ENCODE assay signal across 19 cellular contexts in genomic region chr6:155194399-155194798, GRCh38.
DNase-seq lines count a peak whose midpoint lies in the region; ATAC-seq and TF ChIP-seq lines count a peak whose summit lies in the region.
"Had no signal": no experiment of that assay in that cellular context is flagged by ENCODE, and none has a peak within 500 bp of the region (broad histone marks: within the 10 kb centered on the region; RNA-seq: fewer than 3 reads in every experiment).

No MANE protein-coding gene starts in this region.

- H3K9me3 Mint-ChIP-seq in endothelial cell (ENCODE audit: unreplicated experiment) (no peaks in the 10 kb centered on the region), progenitor cell of endocrine pancreas (ENCODE audit: low read depth) (no peaks in the 10 kb centered on the region), H9 (no peaks in the 10 kb centered on the region; a peak in 1 of 5 replicates)

- H3K18ac ChIP-seq in IMR-90 (ENCODE audit: low read depth, low read length) (no peak overlapping the region), H9 (ENCODE audit: insufficient read length, low read depth, low read length) (no peak overlapping the region)

- H3K27me3 ChIP-seq in IMR-90 (ENCODE audit: control insufficient read depth, insufficient read depth, low read length) (no peaks in the 10 kb centered on the region), H9 (ENCODE audit: insufficient read depth, low read length) (no peaks in the 10 kb centered on the region)
- H3K27me3 ChIP-seq: BE2C had no signal

- H2BK20ac ChIP-seq in IMR-90 (ENCODE audit: low read depth, low read length), result no peak overlapping the region
- H2BK20ac ChIP-seq in H9 (ENCODE audit: low read depth, low read length, poor library complexity, severe bottlenecking), result no peak overlapping the region

- H4K5ac ChIP-seq in IMR-90 (ENCODE audit: low read depth, low read length), result no peak overlapping the region
- H4K5ac ChIP-seq in H9 (ENCODE audit: insufficient read length, low read depth, low read length), result no peak overlapping the region

- CTCF ChIA-PET in IMR-90 (lab: Yijun Ruan, JAX), result no interaction called here

- H3K9ac ChIP-seq in IMR-90 (ENCODE audit: low read depth, low read length), result no peak overlapping the region
- H3K9ac ChIP-seq in H9 (ENCODE audit: extremely low read depth, insufficient read length, low read length), result no peak overlapping the region

- H3K79me1 ChIP-seq in IMR-90 (ENCODE audit: low read depth in 1 of 2, low read length in 2 of 2) (no peaks in the 10 kb centered on the region; a peak in 1 of 4 replicates), H9 (ENCODE audit: insufficient read depth, low read depth, low read length, poor library complexity, severe bottlenecking) (no peaks in the 10 kb centered on the region)

- no peak overlapping the region for H3K23ac ChIP-seq in IMR-90 (ENCODE audit: low read depth, low read length)
- H3K23ac ChIP-seq in H9 (ENCODE audit: insufficient read length, low read depth, low read length), result no peak overlapping the region

- H3K4me2 ChIP-seq in IMR-90 (ENCODE audit: low read depth, low read length) (no peak overlapping the region), H9 (ENCODE audit: insufficient read depth, insufficient read length, low read length) (no peak overlapping the region)

- H3K9me3 ChIP-seq in IMR-90 (ENCODE audit: control insufficient read depth, insufficient read depth, low read length) (no peaks in the 10 kb centered on the region), H9 (ENCODE audit: control insufficient read depth, low read depth, low read length) (no peaks in the 10 kb centered on the region)
- H3K9me3 ChIP-seq: BE2C, HAP-1 had no signal

- no TSS peak for BruUV-seq in IMR-90 (replicated peaks; lab: Mats Ljungman, UMichigan)

- peak overlapping the region; percentile 64; the same call in 1 of the 2 replicates for H2AK5ac ChIP-seq in IMR-90 (ENCODE audit: low read depth, low read length)
- H2AK5ac ChIP-seq in H9 (ENCODE audit: insufficient read length, low read length), result no peak overlapping the region

- peaks cover 7% of the 10 kb centered on the region; the same call in 1 of the 2 replicates for H3K9me1 ChIP-seq in IMR-90 (ENCODE audit: insufficient read depth, low read length)

- H3K23me2 ChIP-seq in H9 (ENCODE audit: insufficient read length, low read depth, low read length, poor library complexity, severe bottlenecking), result no peaks in the 10 kb centered on the region

- no peak overlapping the region for H2BK5ac ChIP-seq in IMR-90 (ENCODE audit: low read depth, low read length, poor library complexity, severe bottlenecking)
- H2BK5ac ChIP-seq in H9 (ENCODE audit: insufficient read length, low read length), result no peak overlapping the region

- H4K91ac ChIP-seq in IMR-90 (ENCODE audit: insufficient read depth, low read depth, low read length), result peak overlapping the region; percentile 13; the same call in 1 of the 2 replicates
- no peak overlapping the region for H4K91ac ChIP-seq in H9 (ENCODE audit: insufficient read length, low read depth, low read length)

- no peak for ATAC-seq in IMR-90 (ENCODE audit: low read depth)
- no peak for ATAC-seq in HG02885 (IDR thresholded peaks at IDR 0.05; ENCODE audit: poor library complexity, unreplicated experiment)
- no peak for ATAC-seq in GM18505 (IDR thresholded peaks at IDR 0.05; ENCODE audit: unreplicated experiment)
- no peak for ATAC-seq in HG02678 (IDR thresholded peaks at IDR 0.05; ENCODE audit: unreplicated experiment)

- H3K14ac ChIP-seq in IMR-90 (replicated peaks; ENCODE audit: low read depth, low read length) (no peak overlapping the region), H9 (ENCODE audit: insufficient read depth, low read length) (no peak overlapping the region)

- H3K56ac ChIP-seq in IMR-90 (ENCODE audit: extremely low read depth, insufficient read depth, low read length) (no peak overlapping the region), H9 (ENCODE audit: insufficient read length, low read depth, low read length) (no peak overlapping the region)

- TF ChIP-seq POLR2A in IMR-90 (IDR thresholded peaks at IDR 0.05; ENCODE audit: low read depth, low read length) (no peak), GM18505 (IDR thresholded peaks at IDR 0.05; ENCODE audit: borderline replicate concordance, extremely low read depth, insufficient read depth, insufficient read length) (no peak)

- DNase-seq in EH (ENCODE audit: low read depth) (peak; percentile 18), IMR-90 (no peak), endothelial cell (ENCODE audit: low spot score) (no peak), progenitor cell of endocrine pancreas (ENCODE audit: low spot score, unreplicated experiment) (no peak), H9 (no peak)
- DNase-seq: BE2C, DMS79, Karpas-422, NCI-H1694, NCI-H2081 treated with DMSO at 0.1 percent for 48 hours, NCI-H2171 treated with DMSO at 0.1 percent for 48 hours, NCI-H526, OCI-M1, RPMI8226, SHP77 had no signal

- H3K4me3 Mint-ChIP-seq in endothelial cell (ENCODE audit: unreplicated experiment) (no peak overlapping the region), progenitor cell of endocrine pancreas (ENCODE audit: low read depth) (no peak overlapping the region), H9 (no peak overlapping the region)

- TF ChIP-seq CTCF in IMR-90 (conservative IDR thresholded peaks at IDR 0.05; ENCODE audit: low read depth, low read length) (no peak), endothelial cell (IDR thresholded peaks at IDR 0.05; ENCODE audit: unreplicated experiment) (no peak), progenitor cell of endocrine pancreas (IDR thresholded peaks at IDR 0.05; ENCODE audit: unreplicated experiment) (no peak), H9 (conservative IDR thresholded peaks at IDR 0.05) (no peak)

- H2BK15ac ChIP-seq in IMR-90 (ENCODE audit: low read depth, low read length), result no peak overlapping the region
- H2BK15ac ChIP-seq in H9 (ENCODE audit: low read depth, low read length), result no peak overlapping the region

- peak overlapping the region; percentile 21 for H2AK9ac ChIP-seq in IMR-90 (replicated peaks; ENCODE audit: low read depth, low read length, poor library complexity)

- WGBS in IMR-90 (ENCODE audit: extremely low coverage in 2 of 2, insufficient read length in 1 of 2), 2 experiments, result no CpG with 5 or more reads among the region's 2 CpGs
- no CpG with 5 or more reads among the region's 2 CpGs for WGBS in H9 (ENCODE audit: extremely low coverage, insufficient read length, low lambda C conversion rate)

- no peaks in the 10 kb centered on the region for H4K20me1 ChIP-seq in IMR-90 (ENCODE audit: insufficient read depth, low read length)
- no peaks in the 10 kb centered on the region for H4K20me1 ChIP-seq in H9 (ENCODE audit: control insufficient read depth, insufficient read depth, insufficient read length)

- H3K4me1 ChIP-seq in IMR-90 (ENCODE audit: control insufficient read depth, insufficient read depth, low read length) (peaks cover 4% of the 10 kb centered on the region), H9 (ENCODE audit: insufficient read depth, low read length) (no peaks in the 10 kb centered on the region)
- H3K4me1 ChIP-seq: BE2C had no signal

- H3K27me3 Mint-ChIP-seq in endothelial cell (ENCODE audit: unreplicated experiment) (peaks cover 3% of the 10 kb centered on the region), progenitor cell of endocrine pancreas (peaks cover 3% of the 10 kb centered on the region), H9 (ENCODE audit: low read depth) (no peaks in the 10 kb centered on the region)

- intact Hi-C loops in IMR-90 (cut with micrococcal nuclease), result no loop called here

- H2AFZ ChIP-seq in IMR-90 (replicated peaks; ENCODE audit: low read length, poor library complexity), result no peak overlapping the region
- no peak overlapping the region for H2AFZ ChIP-seq in H9 (ENCODE audit: low read length)

- dilution Hi-C loops in IMR-90 (cut with HindIII; ENCODE audit: low sequenced_read_pairs, unreplicated experiment), result no loop called here

- H2BK120ac ChIP-seq in IMR-90 (ENCODE audit: low read depth, low read length) (no peak overlapping the region), H9 (ENCODE audit: low read depth, low read length, poor library complexity, severe bottlenecking) (no peak overlapping the region)

- H3K27ac ChIP-seq in IMR-90 (ENCODE audit: insufficient read depth, low read length) (no peak overlapping the region), H9 (ENCODE audit: insufficient read length, low read depth, low read length) (no peak overlapping the region)

- no peak overlapping the region for H2BK12ac ChIP-seq in H9 (ENCODE audit: insufficient read length, low read depth, low read length)

- no peak overlapping the region for H3K4me3 ChIP-seq in IMR-90 (ENCODE audit: insufficient read depth, low read depth, low read length)
- H3K4me3 ChIP-seq: HAP-1 had no signal

- POLR2A ChIA-PET in IMR-90 (lab: Charles Lee; ENCODE audit: unreplicated experiment), result no interaction called here

- H3K27ac Mint-ChIP-seq in endothelial cell (ENCODE audit: unreplicated experiment), result peak overlapping the region; percentile 1
- peak overlapping the region; percentile 5 for H3K27ac Mint-ChIP-seq in progenitor cell of endocrine pancreas
- no peak overlapping the region; a peak in 1 of 7 replicates for H3K27ac Mint-ChIP-seq in H9

- H3K4me1 Mint-ChIP-seq in endothelial cell (ENCODE audit: unreplicated experiment), result peaks cover 18% of the 10 kb centered on the region
- no peaks in the 10 kb centered on the region for H3K4me1 Mint-ChIP-seq in progenitor cell of endocrine pancreas (ENCODE audit: low read depth)
- peaks cover 0 to 8% of the 10 kb centered on the region in 2 experiments for H3K4me1 Mint-ChIP-seq in H9

- H3K36me3 ChIP-seq in IMR-90 (ENCODE audit: control insufficient read depth, insufficient read depth, low read length), result no peaks in the 10 kb centered on the region
- H3K36me3 ChIP-seq: BE2C, HAP-1 had no signal

- H3K79me2 ChIP-seq in H9 (ENCODE audit: insufficient read depth, low read length), result no peaks in the 10 kb centered on the region

- TF ChIP-seq RAD21 in IMR-90 (IDR thresholded peaks at IDR 0.05; ENCODE audit: low read length), result no peak

- in situ Hi-C loops in IMR-90 (cut with MboI; ENCODE audit: low sequenced_read_pairs), result no loop called here

- H3K36me3 Mint-ChIP-seq in endothelial cell (ENCODE audit: low read depth, unreplicated experiment) (peaks cover 32% of the 10 kb centered on the region), progenitor cell of endocrine pancreas (ENCODE audit: insufficient read depth) (peaks cover 1% of the 10 kb centered on the region), H9 (ENCODE audit: insufficient read depth in 1 of 3, low read depth in 3 of 3) (peaks cover 4 to 14% (median 5%) of the 10 kb centered on the region in 3 experiments; a peak in 4 of 7 replicates)

- H3T11ph ChIP-seq in H9 (ENCODE audit: low read length), result no peak overlapping the region

- H3K4ac ChIP-seq in IMR-90 (ENCODE audit: low read depth, low read length), result no peak overlapping the region; the same call in 1 of the 2 replicates
- no peak overlapping the region for H3K4ac ChIP-seq in H9 (ENCODE audit: low read depth, low read length)

- H4K8ac ChIP-seq in IMR-90 (ENCODE audit: low read depth in 2 of 2, low read length in 2 of 2) (no peak overlapping the region), H9 (replicated peaks; ENCODE audit: insufficient read length, low read depth, low read length) (no peak overlapping the region)

TF ChIP-seq in IMR-90, 13 proteins besides CTCF, POLR2A, EP300 and RAD21 (continues in another document):
- TF ChIP-seq RFX5 (IDR thresholded peaks at IDR 0.05; ENCODE audit: low read depth, low read length) (no peak), CHD1 (IDR thresholded peaks at IDR 0.05; ENCODE audit: low read depth, low read length) (no peak)

Comparison
In these comparisons a context has a peak if more than half of its experiments do, and no peak if none do; other contexts are left out.
1. H3K27ac Mint-ChIP-seq: peak in endothelial cell (single experiment) and progenitor cell of endocrine pancreas (single experiment); none in H9 (0 of 3).